Comparison of ENCODE assay signal across 8 cellular contexts in genomic region chr10:79068562-79069324, GRCh38. TPM values are rescaled to one million over a fixed set of nuclear protein-coding genes. Genes with fewer than 3 reads are reported as not detected.
A peak's percentile ranks its signal among the peaks of the same experiment; 100 is the strongest.
DNase-seq lines count a peak whose midpoint lies in the region; ATAC-seq and TF ChIP-seq lines count a peak whose summit lies in the region.

ZMIZ1 (plus strand) TSS chr10:79068966; CDS start chr10:79201633, 132,667 bp downstream.

- peak within 1 kb of the TSS; percentile 86 for H3K4me3 Mint-ChIP-seq in activated T-helper 2 cell treated with anti-CD3 and anti-CD28 coated beads, Interferon-gamma antibody, Interleukin-2, Interleukin-4, amounts not matched to agents 10 μg/mL and 5 μg/mL and 100 μg/mL, durations not matched to agents 14 hours and 24 hours and 36 hours (ENCODE audit: low read depth)
- peak within 1 kb of the TSS; percentile 91 for H3K4me3 Mint-ChIP-seq in natural killer cell

- DNase-seq in DMS79 (lab: John Stamatoyannopoulos, UW) = peak; percentile 66
- peak; percentile 64 for DNase-seq in KG1 (lab: John Stamatoyannopoulos, UW)
- peak; percentile 93 for DNase-seq in RPMI7951 (ENCODE audit: low read depth)
- DNase-seq in activated T-helper 2 cell treated with anti-CD3 and anti-CD28 coated beads, Interferon-gamma antibody, Interleukin-2, Interleukin-4, amounts not matched to agents 10 μg/mL and 5 μg/mL and 100 μg/mL, durations not matched to agents 14 hours and 24 hours and 36 hours (ENCODE audit: low spot score) = peak; percentile 81
- DNase-seq in fibroblast of peridontal ligament (ENCODE audit: extremely low read depth) = peak; percentile 90
- peak; percentile 82 for DNase-seq in natural killer cell
- DNase-seq in stimulated activated naive CD4-positive, alpha-beta T cell treated with Interleukin-2 at 50 U/mL for 16 hours (lab: John Stamatoyannopoulos, UW) = peak; percentile 78

- no peaks in the 10 kb centered on the region for H3K36me3 Mint-ChIP-seq in activated T-helper 2 cell treated with anti-CD3 and anti-CD28 coated beads, Interferon-gamma antibody, Interleukin-2, Interleukin-4, amounts not matched to agents 10 μg/mL and 5 μg/mL and 100 μg/mL, durations not matched to agents 14 hours and 24 hours and 36 hours (ENCODE audit: low read depth)
- no peaks in the 10 kb centered on the region for H3K36me3 Mint-ChIP-seq in natural killer cell

- peak within 1 kb of the TSS; percentile 80 for H3K27ac Mint-ChIP-seq in activated T-helper 2 cell treated with anti-CD3 and anti-CD28 coated beads, Interferon-gamma antibody, Interleukin-2, Interleukin-4, amounts not matched to agents 10 μg/mL and 5 μg/mL and 100 μg/mL, durations not matched to agents 14 hours and 24 hours and 36 hours
- H3K27ac Mint-ChIP-seq in natural killer cell = peak within 1 kb of the TSS; percentile 69 to 92

- peak; percentile 57 for ATAC-seq in GM21723 (IDR thresholded peaks at IDR 0.05; ENCODE audit: unreplicated experiment)
- ATAC-seq in natural killer cell = peak; percentile 64 to 79 (median 74)

- H3K27me3 Mint-ChIP-seq in activated T-helper 2 cell treated with anti-CD3 and anti-CD28 coated beads, Interferon-gamma antibody, Interleukin-2, Interleukin-4, amounts not matched to agents 10 μg/mL and 5 μg/mL and 100 μg/mL, durations not matched to agents 14 hours and 24 hours and 36 hours (ENCODE audit: low read depth) = peaks cover 13% of the 10 kb centered on the region
- H3K27me3 Mint-ChIP-seq in natural killer cell (ENCODE audit: low read depth in 2 of 2) = no peaks in the 10 kb centered on the region

- peaks cover 29% of the 10 kb centered on the region for H3K4me1 Mint-ChIP-seq in activated T-helper 2 cell treated with anti-CD3 and anti-CD28 coated beads, Interferon-gamma antibody, Interleukin-2, Interleukin-4, amounts not matched to agents 10 μg/mL and 5 μg/mL and 100 μg/mL, durations not matched to agents 14 hours and 24 hours and 36 hours (ENCODE audit: low read depth)
- peaks cover 8 to 72% of the 10 kb centered on the region in 2 donors for H3K4me1 Mint-ChIP-seq in natural killer cell

- no peak for TF ChIP-seq CTCF in natural killer cell (IDR thresholded peaks at IDR 0.05)

- intact Hi-C loops in activated T-helper 2 cell treated with anti-CD3 and anti-CD28 coated beads, Interferon-gamma antibody, Interleukin-2, Interleukin-4, amounts not matched to agents 10 μg/mL and 5 μg/mL and 100 μg/mL, durations not matched to agents 14 hours and 24 hours and 36 hours (cut with micrococcal nuclease) = loop anchor here (1.0 to 5.0 kb wide), 3 partner anchors 95 to 1036 kb away; partner anchors contain the start of gene RPS24
- intact Hi-C loops in natural killer cell (cut with micrococcal nuclease) = loop anchor here (2.0 to 5.0 kb wide), 2 partner anchors 42 to 79 kb away; no protein-coding TSS in a partner anchor

- no peaks in the 10 kb centered on the region for H3K9me3 Mint-ChIP-seq in activated T-helper 2 cell treated with anti-CD3 and anti-CD28 coated beads, Interferon-gamma antibody, Interleukin-2, Interleukin-4, amounts not matched to agents 10 μg/mL and 5 μg/mL and 100 μg/mL, durations not matched to agents 14 hours and 24 hours and 36 hours
- no peaks in the 10 kb centered on the region for H3K9me3 Mint-ChIP-seq in natural killer cell

RNA-seq across cellular contexts. Expression of gene ZMIZ1, which starts in this region (rescaled TPM):
- 15.4 and 20.2 TPM in 2 replicates for total RNA-seq in RPMI7951 (2014; rRNA removed; shearing (Covaris generic))
- 79.2 and 80.4 TPM in 2 replicates for total RNA-seq in activated T-helper 2 cell treated with anti-CD3 and anti-CD28 coated beads, Interferon-gamma antibody, Interleukin-2, Interleukin-4, amounts not matched to agents 10 μg/mL and 5 μg/mL and 100 μg/mL, durations not matched to agents 14 hours and 24 hours and 36 hours
- 10 to 100 TPM; 36.5 to 51.5 (median 37.9) TPM for total RNA-seq in natural killer cell

Comparison
In these comparisons a context has a peak if more than half of its experiments do, and no peak if none do; other contexts are left out.
1. Peak in every context shown above with its lines: DNase-seq and ATAC-seq.